ENCODE assay signal across 13 cellular contexts in the genomic region with DNA sequence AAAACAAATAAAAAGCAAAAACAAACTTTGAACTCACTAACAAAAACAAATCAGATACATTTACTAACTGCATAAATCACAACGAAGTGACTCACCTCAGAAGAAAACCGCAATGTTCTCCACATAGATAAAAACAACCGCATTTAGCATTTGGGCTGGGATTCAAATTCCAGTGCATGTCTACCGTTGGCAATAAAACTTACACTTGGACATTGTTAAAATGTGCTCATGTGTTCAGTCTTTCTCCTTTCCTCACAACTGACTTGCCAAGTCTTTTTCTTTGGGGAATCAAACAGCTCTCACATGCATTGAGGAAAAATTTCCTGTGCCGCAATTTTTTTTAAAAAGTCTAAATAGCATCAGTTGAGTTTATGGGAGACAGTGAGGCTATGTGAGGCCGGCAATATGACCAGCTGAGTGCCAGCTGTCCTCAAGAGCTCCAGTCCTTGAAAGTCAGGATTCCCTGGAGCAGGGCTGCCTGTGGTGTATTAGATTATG.
DNase-seq lines count a peak whose midpoint lies in the region; ATAC-seq and TF ChIP-seq lines count a peak whose summit lies in the region.
"Had no signal": no experiment of that assay in that cellular context is flagged by ENCODE, and none has a peak within 500 bp of the region (broad histone marks: within the 10 kb centered on the region; RNA-seq: fewer than 3 reads in every experiment).

No MANE protein-coding gene starts in this region.

- no peaks in the 10 kb centered on the region for H3K36me3 Mint-ChIP-seq in activated T-cell treated with anti-CD3 and anti-CD28 coated beads, Interleukin-2, amount 50 U/mL, for 4 hours (ENCODE audit: insufficient read depth)
- H3K36me3 Mint-ChIP-seq: natural killer cell treated with Interleukin-12 subunit alpha and Interleukin-12 subunit beta and Interleukin-15 and Interleukin-18, amount 100 ng/mL, for 72 hours had no signal

- in situ Hi-C loops in ACHN (cut with HindIII; ENCODE audit: low pct_ligation_motif_present, low pct_unique_long_range_greater_than_20kb, low sequenced_read_pairs): no loop called here

- DNase-seq in ACHN (peak; percentile 12), HT1080 (ENCODE audit: low read depth) (peak; percentile 47), cardiac fibroblast (ENCODE audit: low read depth in 2 of 2) (peak; percentile 89), medulla oblongata (ENCODE audit: extremely low spot score) (peak; percentile 12), GOT3 (lab: John Stamatoyannopoulos, UW) (no peak)
- no peak for DNase-seq in activated T-cell treated with anti-CD3 and anti-CD28 coated beads, Interleukin-2, amount 50 U/mL, for 4 hours
- DNase-seq: AML-193, Karpas-422, NCI-H526 had no signal

- H3K4me3 Mint-ChIP-seq in activated T-cell treated with anti-CD3 and anti-CD28 coated beads, Interleukin-2, amount 50 U/mL, for 4 hours: no peak overlapping the region
- H3K4me3 Mint-ChIP-seq: central memory CD8-positive, alpha-beta T cell; natural killer cell treated with Interleukin-12 subunit alpha and Interleukin-12 subunit beta and Interleukin-15 and Interleukin-18, amount 100 ng/mL, for 72 hours had no signal

- no peaks in the 10 kb centered on the region for H3K27me3 Mint-ChIP-seq in activated T-cell treated with anti-CD3 and anti-CD28 coated beads, Interleukin-2, amount 50 U/mL, for 4 hours (ENCODE audit: low read depth)
- H3K27me3 Mint-ChIP-seq: central memory CD8-positive, alpha-beta T cell; natural killer cell treated with Interleukin-12 subunit alpha and Interleukin-12 subunit beta and Interleukin-15 and Interleukin-18, amount 100 ng/mL, for 72 hours had no signal

- H3K4me3 ChIP-seq in cardiac fibroblast (replicated peaks in 1 of 2; ENCODE audit: low read depth in 2 of 2, low read length in 2 of 2): no peak overlapping the region

- ATAC-seq in activated T-cell treated with anti-CD3 and anti-CD28 coated beads, Interleukin-2, amount 50 U/mL, for 4 hours: no peak
- ATAC-seq in GM21526 (IDR thresholded peaks at IDR 0.05; ENCODE audit: low FRiP score, unreplicated experiment) (no peak), GM21576 (IDR thresholded peaks at IDR 0.05; ENCODE audit: unreplicated experiment) (no peak)
- ATAC-seq: natural killer cell treated with Interleukin-12 subunit alpha and Interleukin-12 subunit beta and Interleukin-15 and Interleukin-18, amount 100 ng/mL, for 72 hours had no signal

- no peaks in the 10 kb centered on the region for H3K9me3 Mint-ChIP-seq in activated T-cell treated with anti-CD3 and anti-CD28 coated beads, Interleukin-2, amount 50 U/mL, for 4 hours
- H3K9me3 Mint-ChIP-seq: natural killer cell treated with Interleukin-12 subunit alpha and Interleukin-12 subunit beta and Interleukin-15 and Interleukin-18, amount 100 ng/mL, for 72 hours had no signal

- TF ChIP-seq CTCF in cardiac fibroblast (IDR thresholded peaks at IDR 0.05; ENCODE audit: low read depth, low read length): no peak

- H3K4me1 Mint-ChIP-seq in activated T-cell treated with anti-CD3 and anti-CD28 coated beads, Interleukin-2, amount 50 U/mL, for 4 hours (ENCODE audit: low read depth): no peaks in the 10 kb centered on the region
- H3K4me1 Mint-ChIP-seq: central memory CD8-positive, alpha-beta T cell had no signal

Comparison
In these comparisons a context has a peak if more than half of its experiments do, and no peak if none do; other contexts are left out.
1. DNase-seq: peak in ACHN (single experiment), HT1080 (single experiment), cardiac fibroblast (2 of 2) and medulla oblongata (single experiment); none in activated T-cell treated with anti-CD3 and anti-CD28 coated beads, Interleukin-2, amount 50 U/mL, for 4 hours (single experiment) and GOT3 (single experiment).